In the genomic region with DNA sequence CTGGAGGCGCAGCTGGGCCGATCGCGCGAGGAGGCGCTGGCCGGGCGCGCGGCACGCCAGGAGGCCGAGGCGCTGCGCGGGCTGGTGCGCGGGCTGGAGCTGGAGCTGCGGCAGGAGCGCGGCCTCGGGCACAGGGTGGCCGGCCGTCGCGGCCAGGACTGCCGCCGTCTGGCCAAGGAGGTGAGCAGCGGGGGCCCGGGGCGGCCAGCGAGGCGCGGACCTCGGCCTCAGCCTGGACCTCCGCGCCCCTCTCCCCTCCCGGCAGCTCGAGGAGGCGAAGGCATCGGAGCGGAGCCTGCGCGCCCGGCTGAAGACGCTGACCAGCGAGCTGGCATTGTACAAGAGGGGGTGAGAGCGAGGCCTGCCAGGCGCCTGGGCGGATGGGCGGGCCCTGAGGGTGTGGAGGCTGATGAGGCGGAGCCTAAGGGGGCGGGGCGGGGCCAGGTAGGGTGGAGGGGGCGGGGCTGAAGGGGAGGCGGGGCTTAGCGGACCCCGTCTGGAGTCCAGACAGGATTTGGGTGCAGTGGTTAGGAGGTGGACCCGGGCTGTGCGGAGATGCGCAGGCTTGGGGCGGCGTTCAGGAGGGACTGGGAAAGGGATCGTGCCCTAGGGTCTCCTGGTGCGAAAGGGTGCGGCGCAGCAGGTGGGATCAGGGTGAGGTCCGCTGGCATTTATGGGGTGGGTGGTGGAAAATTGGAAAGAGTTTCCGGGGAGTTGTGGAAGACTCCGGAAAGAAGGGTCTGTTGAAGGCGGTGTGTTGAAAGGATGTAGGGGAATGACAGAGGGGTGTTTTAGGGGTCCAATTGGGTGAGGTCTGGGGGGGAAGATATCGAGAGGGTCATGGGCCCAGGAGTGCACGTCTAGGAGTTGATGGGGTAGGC, we compare ENCODE assay signal across 8 cellular contexts. TPM values are rescaled to one million over a fixed set of nuclear protein-coding genes. Genes with fewer than 3 reads are reported as not detected.
A peak's percentile ranks its signal among the peaks of the same experiment; 100 is the strongest.
DNase-seq lines count a peak whose midpoint lies in the region; ATAC-seq and TF ChIP-seq lines count a peak whose summit lies in the region.

No MANE protein-coding gene starts in this region.

- no peak overlapping the region for H3K27ac ChIP-seq in IMR-90 (ENCODE audit: insufficient read depth, low read length)

- 17% methylated on average over 43 of the region's 72 CpGs; no CpG with 5 or more reads in 1 of the 2 experiments for WGBS in IMR-90 (ENCODE audit: extremely low coverage in 2 of 2, insufficient read length in 1 of 2), 2 experiments

- BruUV-seq in IMR-90 (replicated peaks; lab: Mats Ljungman, UMichigan): no TSS peak

- no peak overlapping the region for H3K14ac ChIP-seq in IMR-90 (replicated peaks; ENCODE audit: low read depth, low read length)

- no peak overlapping the region for H4K91ac ChIP-seq in IMR-90 (ENCODE audit: insufficient read depth, low read depth, low read length)

- no peak overlapping the region for H3K56ac ChIP-seq in IMR-90 (ENCODE audit: extremely low read depth, insufficient read depth, low read length)

- CTCF ChIA-PET in IMR-90 (lab: Yijun Ruan, JAX): interaction anchor here (1.0 kb wide), 1 partner anchor 13 kb away, joined by 3 read pairs; no protein-coding TSS in a partner anchor

- H2BK120ac ChIP-seq in IMR-90 (ENCODE audit: low read depth, low read length): no peak overlapping the region

- peaks cover 17% of the 10 kb centered on the region for H3K27me3 ChIP-seq in IMR-90 (ENCODE audit: control insufficient read depth, insufficient read depth, low read length)

- H3K9me1 ChIP-seq in IMR-90 (ENCODE audit: insufficient read depth, low read length): peaks cover 3% of the 10 kb centered on the region; the same call in 1 of the 2 replicates

- TF ChIP-seq POLR2A in IMR-90 (IDR thresholded peaks at IDR 0.05; ENCODE audit: low read depth, low read length): no peak

- H4K8ac ChIP-seq in IMR-90 (ENCODE audit: low read depth in 2 of 2, low read length in 2 of 2): no peak overlapping the region

- DNase-seq in AG08396 (ENCODE audit: low spot score): peak; percentile 48
- DNase-seq in IMR-90: no peak
- DNase-seq in activated CD4-positive, CD25-positive, alpha-beta regulatory T cell (lab: John Stamatoyannopoulos, UW): peak; percentile 35 to 58 (median 46)
- DNase-seq in T47D (ENCODE audit: low read depth in 1 of 2, low spot score in 1 of 2): peak; percentile 65 to 90
- peak; percentile 70 for DNase-seq in kidney glomerular epithelial cell (lab: John Stamatoyannopoulos, UW)
- peak; percentile 56 to 68 for DNase-seq in stimulated activated CD4-positive, alpha-beta T cell treated with anti-CD3 and anti-CD28 coated beads, Interleukin-4, amount 100 ng/mL, for 4 hours
- no peak for DNase-seq in HuH-7 (ENCODE audit: low spot score)

- no peak overlapping the region for H3K4ac ChIP-seq in IMR-90 (ENCODE audit: low read depth, low read length)

- POLR2A ChIA-PET in IMR-90 (lab: Charles Lee; ENCODE audit: unreplicated experiment): no interaction called here

- peak overlapping the region; percentile 16; the same call in 1 of the 2 replicates for H3K23ac ChIP-seq in IMR-90 (ENCODE audit: low read depth, low read length)

- in situ Hi-C loops in IMR-90 (cut with MboI; ENCODE audit: low sequenced_read_pairs) (no loop called here), T47D (cut with HindIII; ENCODE audit: low pct_unique_long_range_greater_than_20kb, low sequenced_read_pairs) (no loop called here)

- H3K79me1 ChIP-seq in IMR-90 (ENCODE audit: low read depth in 1 of 2, low read length in 2 of 2): no peaks in the 10 kb centered on the region

- no peak for TF ChIP-seq CTCF in IMR-90 (conservative IDR thresholded peaks at IDR 0.05; ENCODE audit: low read depth, low read length)

- H2AK9ac ChIP-seq in IMR-90 (replicated peaks; ENCODE audit: low read depth, low read length, poor library complexity): peak overlapping the region; percentile 58

- H3K4me3 ChIP-seq in IMR-90 (ENCODE audit: insufficient read depth, low read depth, low read length): no peak overlapping the region

- no peak overlapping the region for H3K18ac ChIP-seq in IMR-90 (ENCODE audit: low read depth, low read length)

- H2BK15ac ChIP-seq in IMR-90 (ENCODE audit: low read depth, low read length): no peak overlapping the region

- H2AK5ac ChIP-seq in IMR-90 (ENCODE audit: low read depth, low read length): no peak overlapping the region

- H3K9me3 ChIP-seq in IMR-90 (ENCODE audit: control insufficient read depth, insufficient read depth, low read length): no peaks in the 10 kb centered on the region

- H3K9ac ChIP-seq in IMR-90 (ENCODE audit: low read depth, low read length): no peak overlapping the region

- dilution Hi-C loops in IMR-90 (cut with HindIII; ENCODE audit: low sequenced_read_pairs, unreplicated experiment): no loop called here

- peaks cover 7% of the 10 kb centered on the region; the same call in 1 of the 2 replicates for H3K4me1 ChIP-seq in IMR-90 (ENCODE audit: control insufficient read depth, insufficient read depth, low read length)

- H3K4me2 ChIP-seq in IMR-90 (ENCODE audit: low read depth, low read length): peak overlapping the region; percentile 35; the same call in 1 of the 2 replicates

- no peak overlapping the region for H2BK20ac ChIP-seq in IMR-90 (ENCODE audit: low read depth, low read length)

- H2BK5ac ChIP-seq in IMR-90 (ENCODE audit: low read depth, low read length, poor library complexity, severe bottlenecking): no peak overlapping the region

- no peaks in the 10 kb centered on the region for H3K36me3 ChIP-seq in IMR-90 (ENCODE audit: control insufficient read depth, insufficient read depth, low read length)

- peak overlapping the region; percentile 76 for H2AFZ ChIP-seq in IMR-90 (replicated peaks; ENCODE audit: low read length, poor library complexity)

- ATAC-seq in IMR-90 (ENCODE audit: low read depth) (peak; percentile 40), HG03521 (IDR thresholded peaks at IDR 0.05; ENCODE audit: unreplicated experiment) (no peak)

- intact Hi-C loops in IMR-90 (cut with micrococcal nuclease): no loop called here

- H4K5ac ChIP-seq in IMR-90 (ENCODE audit: low read depth, low read length): no peak overlapping the region

- H4K20me1 ChIP-seq in IMR-90 (ENCODE audit: insufficient read depth, low read length): peaks cover 21% of the 10 kb centered on the region

- no peak for TF ChIP-seq RAD21 in IMR-90 (IDR thresholded peaks at IDR 0.05; ENCODE audit: low read length)

TF ChIP-seq in IMR-90, 13 proteins besides CTCF, POLR2A, EP300 and RAD21:
- TF ChIP-seq CHD1 (IDR thresholded peaks at IDR 0.05; ENCODE audit: low read depth, low read length) (no peak), SMC3 (IDR thresholded peaks at IDR 0.05; ENCODE audit: low read depth, low read length) (no peak), MAFK (IDR thresholded peaks at IDR 0.05; ENCODE audit: low read depth, low read length) (no peak)
- TF ChIP-seq, protein P1, sequence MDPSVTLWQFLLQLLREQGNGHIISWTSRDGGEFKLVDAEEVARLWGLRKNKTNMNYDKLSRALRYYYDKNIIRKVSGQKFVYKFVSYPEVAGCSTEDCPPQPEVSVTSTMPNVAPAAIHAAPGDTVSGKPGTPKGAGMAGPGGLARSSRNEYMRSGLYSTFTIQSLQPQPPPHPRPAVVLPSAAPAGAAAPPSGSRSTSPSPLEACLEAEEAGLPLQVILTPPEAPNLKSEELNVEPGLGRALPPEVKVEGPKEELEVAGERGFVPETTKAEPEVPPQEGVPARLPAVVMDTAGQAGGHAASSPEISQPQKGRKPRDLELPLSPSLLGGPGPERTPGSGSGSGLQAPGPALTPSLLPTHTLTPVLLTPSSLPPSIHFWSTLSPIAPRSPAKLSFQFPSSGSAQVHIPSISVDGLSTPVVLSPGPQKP (IDR thresholded peaks at IDR 0.05; ENCODE audit: borderline replicate concordance, low read depth, low read length): no peak
TF ChIP-seq in IMR-90: peak in this region for 0.

RNA-seq across cellular contexts. Expression of a gene that starts 7.5 kb away (rescaled TPM):
- not detected in 2 replicates for total RNA-seq in IMR-90 (2012; rRNA removed)
- not detected in 2 replicates for polyA plus RNA-seq in IMR-90 (2012; rRNA removed)
- polyA plus RNA-seq in IMR-90 (2012; cell fraction: cytosol; rRNA removed): not detected in 2 replicates
- polyA plus RNA-seq in IMR-90 (2012; cell fraction: nucleus; rRNA removed; ENCODE audit: low replicate concordance): not detected in 2 replicates

RNA-seq across cellular contexts. Expression of a gene that starts 20.1 kb away (rescaled TPM):
- total RNA-seq in IMR-90 (2012; rRNA removed): 3.2 and 3.6 TPM in 2 replicates
- polyA plus RNA-seq in IMR-90 (2012; rRNA removed): 9.1 and 10.0 TPM in 2 replicates
- polyA plus RNA-seq in IMR-90 (2012; cell fraction: cytosol; rRNA removed): 2.6 and 10.5 TPM in 2 replicates
- polyA plus RNA-seq in IMR-90 (2012; cell fraction: nucleus; rRNA removed; ENCODE audit: low replicate concordance): 26.6 and 45.3 TPM in 2 replicates

RNA-seq across cellular contexts. Expression of a gene that starts 25.5 kb away (rescaled TPM):
- total RNA-seq in IMR-90 (2012; rRNA removed): not detected in 2 replicates
- polyA plus RNA-seq in IMR-90 (2012; rRNA removed): not detected in 2 replicates
- polyA plus RNA-seq in IMR-90 (2012; cell fraction: cytosol; rRNA removed): not detected in 2 replicates
- not detected in 2 replicates for polyA plus RNA-seq in IMR-90 (2012; cell fraction: nucleus; rRNA removed; ENCODE audit: low replicate concordance)

RNA-seq across cellular contexts. Expression of a gene that starts 41.7 kb away (rescaled TPM):
- total RNA-seq in IMR-90 (2012; rRNA removed): not detected in 2 replicates
- 0.03 TPM in 1 of 2 replicates, not detected in the other for polyA plus RNA-seq in IMR-90 (2012; rRNA removed)
- polyA plus RNA-seq in IMR-90 (2012; cell fraction: cytosol; rRNA removed): 0.02 and 0.03 TPM in 2 replicates
- polyA plus RNA-seq in IMR-90 (2012; cell fraction: nucleus; rRNA removed; ENCODE audit: low replicate concordance): 0.05 and 0.06 TPM in 2 replicates

Comparison
In these comparisons a context has a peak if more than half of its experiments do, and no peak if none do; other contexts are left out.
1. DNase-seq: peak in AG08396 (single experiment), activated CD4-positive, CD25-positive, alpha-beta regulatory T cell (4 of 4), T47D (2 of 2), kidney glomerular epithelial cell (single experiment) and stimulated activated CD4-positive, alpha-beta T cell treated with anti-CD3 and anti-CD28 coated beads, Interleukin-4, amount 100 ng/mL, for 4 hours (2 of 2); none in IMR-90 (single experiment) and HuH-7 (single experiment).